Comparison of ENCODE assay signal across 1 cellular context in the genomic region with DNA sequence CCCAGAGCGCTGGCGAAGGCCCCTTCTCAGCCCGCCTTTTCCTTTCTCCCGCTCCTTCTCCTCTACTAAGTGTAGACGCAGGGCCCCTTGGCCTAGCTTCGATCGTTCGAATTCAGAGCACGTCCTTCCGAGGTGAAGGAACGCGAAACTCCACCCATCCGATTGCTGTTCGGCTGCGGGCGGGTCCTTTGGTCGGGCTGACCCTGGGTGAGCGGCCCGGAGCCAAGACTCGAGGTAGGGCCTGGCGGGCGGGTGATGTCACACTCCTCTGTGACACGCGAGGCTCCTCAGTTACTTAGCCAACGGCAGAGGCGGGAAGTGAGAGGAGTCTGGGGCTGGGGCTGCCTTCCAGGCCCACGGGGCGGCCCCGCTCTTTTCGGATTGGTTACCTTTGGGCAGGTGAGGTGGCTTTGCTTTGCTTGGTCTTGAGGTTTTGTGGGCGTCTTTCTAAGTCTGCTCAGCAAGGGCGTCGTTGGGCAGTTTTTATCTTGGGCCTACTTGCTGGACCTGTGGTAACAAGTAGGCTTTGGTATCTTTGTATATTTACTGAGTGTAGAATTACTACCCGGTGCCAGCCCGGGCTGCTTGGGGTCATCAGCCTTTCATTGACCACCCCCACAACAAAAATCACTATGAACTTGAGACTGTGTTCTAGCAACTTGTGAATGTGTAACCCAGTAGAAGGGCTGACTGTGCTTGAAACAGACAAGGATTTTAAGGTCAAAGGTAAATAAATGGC.
A peak's percentile ranks its signal among the peaks of the same experiment; 100 is the strongest.
TF ChIP-seq lines count a peak whose summit lies in the region.

No MANE protein-coding gene starts in this region.

TF ChIP-seq in K562, 482 proteins besides CTCF, POLR2A, EP300 and RAD21 (continued from another document and continues in another):
- TF ChIP-seq, protein P1, sequence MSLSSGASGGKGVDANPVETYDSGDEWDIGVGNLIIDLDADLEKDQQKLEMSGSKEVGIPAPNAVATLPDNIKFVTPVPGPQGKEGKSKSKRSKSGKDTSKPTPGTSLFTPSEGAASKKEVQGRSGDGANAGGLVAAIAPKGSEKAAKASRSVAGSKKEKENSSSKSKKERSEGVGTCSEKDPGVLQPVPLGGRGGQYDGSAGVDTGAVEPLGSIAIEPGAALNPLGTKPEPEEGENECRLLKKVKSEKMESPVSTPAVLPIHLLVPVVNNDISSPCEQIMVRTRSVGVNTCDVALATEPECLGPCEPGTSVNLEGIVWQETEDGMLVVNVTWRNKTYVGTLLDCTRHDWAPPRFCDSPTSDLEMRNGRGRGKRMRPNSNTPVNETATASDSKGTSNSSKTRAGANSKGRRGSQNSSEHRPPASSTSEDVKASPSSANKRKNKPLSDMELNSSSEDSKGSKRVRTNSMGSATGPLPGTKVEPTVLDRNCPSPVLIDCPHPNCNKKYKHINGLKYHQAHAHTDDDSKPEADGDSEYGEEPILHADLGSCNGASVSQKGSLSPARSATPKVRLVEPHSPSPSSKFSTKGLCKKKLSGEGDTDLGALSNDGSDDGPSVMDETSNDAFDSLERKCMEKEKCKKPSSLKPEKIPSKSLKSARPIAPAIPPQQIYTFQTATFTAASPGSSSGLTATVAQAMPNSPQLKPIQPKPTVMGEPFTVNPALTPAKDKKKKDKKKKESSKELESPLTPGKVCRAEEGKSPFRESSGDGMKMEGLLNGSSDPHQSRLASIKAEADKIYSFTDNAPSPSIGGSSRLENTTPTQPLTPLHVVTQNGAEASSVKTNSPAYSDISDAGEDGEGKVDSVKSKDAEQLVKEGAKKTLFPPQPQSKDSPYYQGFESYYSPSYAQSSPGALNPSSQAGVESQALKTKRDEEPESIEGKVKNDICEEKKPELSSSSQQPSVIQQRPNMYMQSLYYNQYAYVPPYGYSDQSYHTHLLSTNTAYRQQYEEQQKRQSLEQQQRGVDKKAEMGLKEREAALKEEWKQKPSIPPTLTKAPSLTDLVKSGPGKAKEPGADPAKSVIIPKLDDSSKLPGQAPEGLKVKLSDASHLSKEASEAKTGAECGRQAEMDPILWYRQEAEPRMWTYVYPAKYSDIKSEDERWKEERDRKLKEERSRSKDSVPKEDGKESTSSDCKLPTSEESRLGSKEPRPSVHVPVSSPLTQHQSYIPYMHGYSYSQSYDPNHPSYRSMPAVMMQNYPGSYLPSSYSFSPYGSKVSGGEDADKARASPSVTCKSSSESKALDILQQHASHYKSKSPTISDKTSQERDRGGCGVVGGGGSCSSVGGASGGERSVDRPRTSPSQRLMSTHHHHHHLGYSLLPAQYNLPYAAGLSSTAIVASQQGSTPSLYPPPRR (CRISPR knock-in tag; IDR thresholded peaks at IDR 0.05; ENCODE audit: borderline replicate concordance) = no peak
- TF ChIP-seq MTA1 (IDR thresholded peaks at IDR 0.05; ENCODE audit: borderline replicate concordance) (no peak), MTF1 (CRISPR knock-in tag; IDR thresholded peaks at IDR 0.05; ENCODE audit: borderline replicate concordance) (no peak), HDAC3 (IDR thresholded peaks at IDR 0.05; ENCODE audit: borderline replicate concordance, partially characterized antibody) (no peak), ELF1 (tag; IDR thresholded peaks at IDR 0.05) (peak; percentile 37; the same call in 1 of the 2 replicates), CEBPG (CRISPR knock-in tag; IDR thresholded peaks at IDR 0.05) (peak; percentile 74), CEBPG (tag; conservative IDR thresholded peaks at IDR 0.05 in 1 of 2, IDR thresholded peaks at IDR 0.05 in 1 of 2) (no peak), SRF (CRISPR knock-in tag; IDR thresholded peaks at IDR 0.05) (peak in 1 of 2 experiments; percentile 47; a peak in 1 of 4 replicates), ETV5 (CRISPR knock-in tag; IDR thresholded peaks at IDR 0.05; ENCODE audit: low read depth) (no peak), BCL6 (CRISPR knock-in tag; IDR thresholded peaks at IDR 0.05) (no peak), ZKSCAN3 (CRISPR knock-in tag; IDR thresholded peaks at IDR 0.05) (no peak), ZSCAN29 (IDR thresholded peaks at IDR 0.05) (0 out of 2 replicates have a peak, but pooled peaks have one; percentile 5), TAF15 (IDR thresholded peaks at IDR 0.05; ENCODE audit: low read depth, low read length) (0 out of 2 replicates have a peak, but pooled peaks have one; percentile 41), NCOR1 (IDR thresholded peaks at IDR 0.05) (no peak), NR2C1 (IDR thresholded peaks at IDR 0.05) (no peak), NR2C1 (tag; IDR thresholded peaks at IDR 0.05) (peak; percentile 17; the same call in 1 of the 2 replicates), ZNF212 (CRISPR knock-in tag; IDR thresholded peaks at IDR 0.05) (no peak), RBBP5 (IDR thresholded peaks at IDR 0.05; ENCODE audit: borderline replicate concordance, insufficient read depth, low read length, poor library complexity, severe bottlenecking) (peak; percentile 78), ZNF23 (CRISPR knock-in tag; IDR thresholded peaks at IDR 0.05) (no peak), NBN (IDR thresholded peaks at IDR 0.05; ENCODE audit: low read depth) (0 out of 2 replicates have a peak, but pooled peaks have one; percentile 10), EP400 (IDR thresholded peaks at IDR 0.05) (peak; percentile 37; the same call in 1 of the 2 replicates), MAZ (CRISPR knock-in tag; conservative IDR thresholded peaks at IDR 0.05 in 1 of 2, IDR thresholded peaks at IDR 0.05 in 1 of 2) (no peak; a peak in 1 of 4 replicates), ZEB2 (IDR thresholded peaks at IDR 0.05) (peak; percentile 61; the same call in 1 of the 2 replicates), E2F3 (CRISPR knock-in tag; IDR thresholded peaks at IDR 0.05) (peak; percentile 39; the same call in 1 of the 2 replicates), SMARCA4 (IDR thresholded peaks at IDR 0.05) (no peak), BRD4 (IDR thresholded peaks at IDR 0.05) (no peak), HIVEP1 (CRISPR knock-in tag; IDR thresholded peaks at IDR 0.05) (no peak), HEY1 (CRISPR knock-in tag; IDR thresholded peaks at IDR 0.05; ENCODE audit: borderline replicate concordance) (no peak), ZNF764 (CRISPR knock-in tag; IDR thresholded peaks at IDR 0.05; ENCODE audit: low read depth) (no peak), POLR2AphosphoS5 (IDR thresholded peaks at IDR 0.05; ENCODE audit: control insufficient read depth, insufficient read depth, low read depth, low read length) (peak; percentile 45), NR4A1 (CRISPR knock-in tag; IDR thresholded peaks at IDR 0.05) (no peak), NR4A1 (tag; IDR thresholded peaks at IDR 0.05) (no peak), PURB (CRISPR knock-in tag; IDR thresholded peaks at IDR 0.05; ENCODE audit: low read depth) (no peak), KAT7 (CRISPR knock-in tag; IDR thresholded peaks at IDR 0.05; ENCODE audit: borderline replicate concordance) (no peak), ZNF232 (CRISPR knock-in tag; IDR thresholded peaks at IDR 0.05) (no peak), ZNF75A (CRISPR knock-in tag; IDR thresholded peaks at IDR 0.05) (no peak), SUPT5H (IDR thresholded peaks at IDR 0.05) (no peak), KAT8 (IDR thresholded peaks at IDR 0.05; ENCODE audit: low read depth) (no peak), CBFA2T2 (conservative IDR thresholded peaks at IDR 0.05) (no peak), TAL1 (IDR thresholded peaks at IDR 0.05) (no peak), SNIP1 (IDR thresholded peaks at IDR 0.05; ENCODE audit: low read depth) (no peak)
- TF ChIP-seq, protein P2, sequence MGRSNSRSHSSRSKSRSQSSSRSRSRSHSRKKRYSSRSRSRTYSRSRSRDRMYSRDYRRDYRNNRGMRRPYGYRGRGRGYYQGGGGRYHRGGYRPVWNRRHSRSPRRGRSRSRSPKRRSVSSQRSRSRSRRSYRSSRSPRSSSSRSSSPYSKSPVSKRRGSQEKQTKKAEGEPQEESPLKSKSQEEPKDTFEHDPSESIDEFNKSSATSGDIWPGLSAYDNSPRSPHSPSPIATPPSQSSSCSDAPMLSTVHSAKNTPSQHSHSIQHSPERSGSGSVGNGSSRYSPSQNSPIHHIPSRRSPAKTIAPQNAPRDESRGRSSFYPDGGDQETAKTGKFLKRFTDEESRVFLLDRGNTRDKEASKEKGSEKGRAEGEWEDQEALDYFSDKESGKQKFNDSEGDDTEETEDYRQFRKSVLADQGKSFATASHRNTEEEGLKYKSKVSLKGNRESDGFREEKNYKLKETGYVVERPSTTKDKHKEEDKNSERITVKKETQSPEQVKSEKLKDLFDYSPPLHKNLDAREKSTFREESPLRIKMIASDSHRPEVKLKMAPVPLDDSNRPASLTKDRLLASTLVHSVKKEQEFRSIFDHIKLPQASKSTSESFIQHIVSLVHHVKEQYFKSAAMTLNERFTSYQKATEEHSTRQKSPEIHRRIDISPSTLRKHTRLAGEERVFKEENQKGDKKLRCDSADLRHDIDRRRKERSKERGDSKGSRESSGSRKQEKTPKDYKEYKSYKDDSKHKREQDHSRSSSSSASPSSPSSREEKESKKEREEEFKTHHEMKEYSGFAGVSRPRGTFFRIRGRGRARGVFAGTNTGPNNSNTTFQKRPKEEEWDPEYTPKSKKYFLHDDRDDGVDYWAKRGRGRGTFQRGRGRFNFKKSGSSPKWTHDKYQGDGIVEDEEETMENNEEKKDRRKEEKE (IDR thresholded peaks at IDR 0.05; ENCODE audit: borderline replicate concordance in 1 of 2, control insufficient read depth in 1 of 2, low read depth in 2 of 2, low read length in 1 of 2) = no peak
- TF ChIP-seq, protein P3, sequence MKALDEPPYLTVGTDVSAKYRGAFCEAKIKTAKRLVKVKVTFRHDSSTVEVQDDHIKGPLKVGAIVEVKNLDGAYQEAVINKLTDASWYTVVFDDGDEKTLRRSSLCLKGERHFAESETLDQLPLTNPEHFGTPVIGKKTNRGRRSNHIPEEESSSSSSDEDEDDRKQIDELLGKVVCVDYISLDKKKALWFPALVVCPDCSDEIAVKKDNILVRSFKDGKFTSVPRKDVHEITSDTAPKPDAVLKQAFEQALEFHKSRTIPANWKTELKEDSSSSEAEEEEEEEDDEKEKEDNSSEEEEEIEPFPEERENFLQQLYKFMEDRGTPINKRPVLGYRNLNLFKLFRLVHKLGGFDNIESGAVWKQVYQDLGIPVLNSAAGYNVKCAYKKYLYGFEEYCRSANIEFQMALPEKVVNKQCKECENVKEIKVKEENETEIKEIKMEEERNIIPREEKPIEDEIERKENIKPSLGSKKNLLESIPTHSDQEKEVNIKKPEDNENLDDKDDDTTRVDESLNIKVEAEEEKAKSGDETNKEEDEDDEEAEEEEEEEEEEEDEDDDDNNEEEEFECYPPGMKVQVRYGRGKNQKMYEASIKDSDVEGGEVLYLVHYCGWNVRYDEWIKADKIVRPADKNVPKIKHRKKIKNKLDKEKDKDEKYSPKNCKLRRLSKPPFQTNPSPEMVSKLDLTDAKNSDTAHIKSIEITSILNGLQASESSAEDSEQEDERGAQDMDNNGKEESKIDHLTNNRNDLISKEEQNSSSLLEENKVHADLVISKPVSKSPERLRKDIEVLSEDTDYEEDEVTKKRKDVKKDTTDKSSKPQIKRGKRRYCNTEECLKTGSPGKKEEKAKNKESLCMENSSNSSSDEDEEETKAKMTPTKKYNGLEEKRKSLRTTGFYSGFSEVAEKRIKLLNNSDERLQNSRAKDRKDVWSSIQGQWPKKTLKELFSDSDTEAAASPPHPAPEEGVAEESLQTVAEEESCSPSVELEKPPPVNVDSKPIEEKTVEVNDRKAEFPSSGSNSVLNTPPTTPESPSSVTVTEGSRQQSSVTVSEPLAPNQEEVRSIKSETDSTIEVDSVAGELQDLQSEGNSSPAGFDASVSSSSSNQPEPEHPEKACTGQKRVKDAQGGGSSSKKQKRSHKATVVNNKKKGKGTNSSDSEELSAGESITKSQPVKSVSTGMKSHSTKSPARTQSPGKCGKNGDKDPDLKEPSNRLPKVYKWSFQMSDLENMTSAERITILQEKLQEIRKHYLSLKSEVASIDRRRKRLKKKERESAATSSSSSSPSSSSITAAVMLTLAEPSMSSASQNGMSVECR (CRISPR knock-in tag; IDR thresholded peaks at IDR 0.05) = peak; percentile 60; the same call in 1 of the 2 replicates
- TF ChIP-seq, protein P4, sequence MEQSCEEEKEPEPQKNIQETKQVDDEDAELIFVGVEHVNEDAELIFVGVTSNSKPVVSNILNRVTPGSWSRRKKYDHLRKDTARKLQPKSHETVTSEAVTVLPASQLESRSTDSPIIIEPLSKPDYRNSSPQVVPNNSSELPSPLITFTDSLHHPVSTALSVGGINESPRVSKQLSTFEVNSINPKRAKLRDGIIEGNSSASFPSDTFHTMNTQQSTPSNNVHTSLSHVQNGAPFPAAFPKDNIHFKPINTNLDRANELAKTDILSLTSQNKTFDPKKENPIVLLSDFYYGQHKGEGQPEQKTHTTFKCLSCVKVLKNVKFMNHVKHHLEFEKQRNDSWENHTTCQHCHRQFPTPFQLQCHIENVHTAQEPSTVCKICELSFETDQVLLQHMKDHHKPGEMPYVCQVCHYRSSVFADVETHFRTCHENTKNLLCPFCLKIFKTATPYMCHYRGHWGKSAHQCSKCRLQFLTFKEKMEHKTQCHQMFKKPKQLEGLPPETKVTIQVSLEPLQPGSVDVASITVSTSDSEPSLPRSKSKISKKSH (CRISPR knock-in tag; IDR thresholded peaks at IDR 0.05) = no peak
- TF ChIP-seq, protein P5, sequence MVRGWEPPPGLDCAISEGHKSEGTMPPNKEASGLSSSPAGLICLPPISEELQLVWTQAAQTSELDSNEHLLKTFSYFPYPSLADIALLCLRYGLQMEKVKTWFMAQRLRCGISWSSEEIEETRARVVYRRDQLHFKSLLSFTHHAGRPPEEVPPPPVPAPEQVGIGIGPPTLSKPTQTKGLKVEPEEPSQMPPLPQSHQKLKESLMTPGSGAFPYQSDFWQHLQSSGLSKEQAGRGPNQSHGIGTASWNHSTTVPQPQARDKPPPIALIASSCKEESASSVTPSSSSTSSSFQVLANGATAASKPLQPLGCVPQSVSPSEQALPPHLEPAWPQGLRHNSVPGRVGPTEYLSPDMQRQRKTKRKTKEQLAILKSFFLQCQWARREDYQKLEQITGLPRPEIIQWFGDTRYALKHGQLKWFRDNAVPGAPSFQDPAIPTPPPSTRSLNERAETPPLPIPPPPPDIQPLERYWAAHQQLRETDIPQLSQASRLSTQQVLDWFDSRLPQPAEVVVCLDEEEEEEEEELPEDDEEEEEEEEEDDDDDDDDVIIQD (CRISPR knock-in tag; IDR thresholded peaks at IDR 0.05) = no peak
- TF ChIP-seq, protein P6, sequence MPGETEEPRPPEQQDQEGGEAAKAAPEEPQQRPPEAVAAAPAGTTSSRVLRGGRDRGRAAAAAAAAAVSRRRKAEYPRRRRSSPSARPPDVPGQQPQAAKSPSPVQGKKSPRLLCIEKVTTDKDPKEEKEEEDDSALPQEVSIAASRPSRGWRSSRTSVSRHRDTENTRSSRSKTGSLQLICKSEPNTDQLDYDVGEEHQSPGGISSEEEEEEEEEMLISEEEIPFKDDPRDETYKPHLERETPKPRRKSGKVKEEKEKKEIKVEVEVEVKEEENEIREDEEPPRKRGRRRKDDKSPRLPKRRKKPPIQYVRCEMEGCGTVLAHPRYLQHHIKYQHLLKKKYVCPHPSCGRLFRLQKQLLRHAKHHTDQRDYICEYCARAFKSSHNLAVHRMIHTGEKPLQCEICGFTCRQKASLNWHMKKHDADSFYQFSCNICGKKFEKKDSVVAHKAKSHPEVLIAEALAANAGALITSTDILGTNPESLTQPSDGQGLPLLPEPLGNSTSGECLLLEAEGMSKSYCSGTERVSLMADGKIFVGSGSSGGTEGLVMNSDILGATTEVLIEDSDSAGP (CRISPR knock-in tag; IDR thresholded peaks at IDR 0.05) = no peak
- TF ChIP-seq, protein P7, sequence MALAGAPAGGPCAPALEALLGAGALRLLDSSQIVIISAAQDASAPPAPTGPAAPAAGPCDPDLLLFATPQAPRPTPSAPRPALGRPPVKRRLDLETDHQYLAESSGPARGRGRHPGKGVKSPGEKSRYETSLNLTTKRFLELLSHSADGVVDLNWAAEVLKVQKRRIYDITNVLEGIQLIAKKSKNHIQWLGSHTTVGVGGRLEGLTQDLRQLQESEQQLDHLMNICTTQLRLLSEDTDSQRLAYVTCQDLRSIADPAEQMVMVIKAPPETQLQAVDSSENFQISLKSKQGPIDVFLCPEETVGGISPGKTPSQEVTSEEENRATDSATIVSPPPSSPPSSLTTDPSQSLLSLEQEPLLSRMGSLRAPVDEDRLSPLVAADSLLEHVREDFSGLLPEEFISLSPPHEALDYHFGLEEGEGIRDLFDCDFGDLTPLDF (CRISPR knock-in tag; IDR thresholded peaks at IDR 0.05) = peak; percentile 85
